Comparison of ENCODE assay signal across 1 cellular context in the genomic region with DNA sequence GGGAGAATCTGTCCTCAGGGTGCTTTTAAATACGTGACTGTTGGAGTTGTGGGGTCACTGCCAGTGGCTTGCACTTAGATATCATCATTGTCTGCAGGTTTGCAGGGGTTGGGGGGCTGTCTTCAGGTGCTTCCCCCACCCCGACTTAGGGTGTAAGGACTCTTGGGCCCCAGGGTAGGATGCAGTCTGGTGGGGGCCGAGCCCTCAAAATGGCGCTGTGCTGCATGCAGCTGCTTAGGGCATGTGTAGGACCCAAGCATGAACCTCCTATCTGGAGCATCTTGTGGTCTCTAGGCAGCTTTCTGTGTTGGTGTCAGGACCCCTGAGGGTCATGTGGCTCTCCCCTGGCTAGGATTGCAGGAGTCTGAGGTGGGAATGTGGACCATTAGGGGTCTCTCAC.
TF ChIP-seq lines count a peak whose summit lies in the region.

No MANE protein-coding gene starts in this region.

TF ChIP-seq in GM12878, 131 proteins besides CTCF, POLR2A, EP300 and RAD21:
- TF ChIP-seq SREBF1 (IDR thresholded peaks at IDR 0.05; ENCODE audit: low read length) (no peak), BHLHE40 (IDR thresholded peaks at IDR 0.05; ENCODE audit: borderline replicate concordance in 1 of 2, low read depth in 2 of 2, low read length in 1 of 2) (no peak), NRF1 (conservative IDR thresholded peaks at IDR 0.05; ENCODE audit: low read depth, low read length) (no peak), PAX8 (IDR thresholded peaks at IDR 0.05) (no peak), NBN (IDR thresholded peaks at IDR 0.05) (no peak), MTA2 (IDR thresholded peaks at IDR 0.05; ENCODE audit: low read depth) (no peak), YY1 (IDR thresholded peaks at IDR 0.05; ENCODE audit: low read depth, low read length) (no peak), NFYA (IDR thresholded peaks at IDR 0.05; ENCODE audit: borderline replicate concordance, low read depth, low read length) (no peak), NR2C2 (IDR thresholded peaks at IDR 0.05; ENCODE audit: borderline replicate concordance, control insufficient read depth, insufficient read length, low read depth) (no peak), PAX5 (IDR thresholded peaks at IDR 0.05; ENCODE audit: borderline replicate concordance, low read depth, low read length) (no peak), YBX1 (IDR thresholded peaks at IDR 0.05) (no peak)
- TF ChIP-seq, protein P1, sequence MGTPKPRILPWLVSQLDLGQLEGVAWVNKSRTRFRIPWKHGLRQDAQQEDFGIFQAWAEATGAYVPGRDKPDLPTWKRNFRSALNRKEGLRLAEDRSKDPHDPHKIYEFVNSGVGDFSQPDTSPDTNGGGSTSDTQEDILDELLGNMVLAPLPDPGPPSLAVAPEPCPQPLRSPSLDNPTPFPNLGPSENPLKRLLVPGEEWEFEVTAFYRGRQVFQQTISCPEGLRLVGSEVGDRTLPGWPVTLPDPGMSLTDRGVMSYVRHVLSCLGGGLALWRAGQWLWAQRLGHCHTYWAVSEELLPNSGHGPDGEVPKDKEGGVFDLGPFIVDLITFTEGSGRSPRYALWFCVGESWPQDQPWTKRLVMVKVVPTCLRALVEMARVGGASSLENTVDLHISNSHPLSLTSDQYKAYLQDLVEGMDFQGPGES (IDR thresholded peaks at IDR 0.05): no peak
- TF ChIP-seq, protein P2, sequence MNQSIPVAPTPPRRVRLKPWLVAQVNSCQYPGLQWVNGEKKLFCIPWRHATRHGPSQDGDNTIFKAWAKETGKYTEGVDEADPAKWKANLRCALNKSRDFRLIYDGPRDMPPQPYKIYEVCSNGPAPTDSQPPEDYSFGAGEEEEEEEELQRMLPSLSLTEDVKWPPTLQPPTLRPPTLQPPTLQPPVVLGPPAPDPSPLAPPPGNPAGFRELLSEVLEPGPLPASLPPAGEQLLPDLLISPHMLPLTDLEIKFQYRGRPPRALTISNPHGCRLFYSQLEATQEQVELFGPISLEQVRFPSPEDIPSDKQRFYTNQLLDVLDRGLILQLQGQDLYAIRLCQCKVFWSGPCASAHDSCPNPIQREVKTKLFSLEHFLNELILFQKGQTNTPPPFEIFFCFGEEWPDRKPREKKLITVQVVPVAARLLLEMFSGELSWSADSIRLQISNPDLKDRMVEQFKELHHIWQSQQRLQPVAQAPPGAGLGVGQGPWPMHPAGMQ (IDR thresholded peaks at IDR 0.05; ENCODE audit: borderline replicate concordance): no peak
- TF ChIP-seq, protein P3, sequence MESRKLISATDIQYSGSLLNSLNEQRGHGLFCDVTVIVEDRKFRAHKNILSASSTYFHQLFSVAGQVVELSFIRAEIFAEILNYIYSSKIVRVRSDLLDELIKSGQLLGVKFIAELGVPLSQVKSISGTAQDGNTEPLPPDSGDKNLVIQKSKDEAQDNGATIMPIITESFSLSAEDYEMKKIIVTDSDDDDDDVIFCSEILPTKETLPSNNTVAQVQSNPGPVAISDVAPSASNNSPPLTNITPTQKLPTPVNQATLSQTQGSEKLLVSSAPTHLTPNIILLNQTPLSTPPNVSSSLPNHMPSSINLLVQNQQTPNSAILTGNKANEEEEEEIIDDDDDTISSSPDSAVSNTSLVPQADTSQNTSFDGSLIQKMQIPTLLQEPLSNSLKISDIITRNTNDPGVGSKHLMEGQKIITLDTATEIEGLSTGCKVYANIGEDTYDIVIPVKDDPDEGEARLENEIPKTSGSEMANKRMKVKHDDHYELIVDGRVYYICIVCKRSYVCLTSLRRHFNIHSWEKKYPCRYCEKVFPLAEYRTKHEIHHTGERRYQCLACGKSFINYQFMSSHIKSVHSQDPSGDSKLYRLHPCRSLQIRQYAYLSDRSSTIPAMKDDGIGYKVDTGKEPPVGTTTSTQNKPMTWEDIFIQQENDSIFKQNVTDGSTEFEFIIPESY (IDR thresholded peaks at IDR 0.05): no peak
